ENCODE assay signal across 9 cellular contexts in genomic region chr13:30832845-30833332, GRCh38.
DNase-seq lines count a peak whose midpoint lies in the region; ATAC-seq and TF ChIP-seq lines count a peak whose summit lies in the region.
"Had no signal": no experiment of that assay in that cellular context is flagged by ENCODE, and none has a peak within 500 bp of the region (broad histone marks: within the 10 kb centered on the region; RNA-seq: fewer than 3 reads in every experiment).

No MANE protein-coding gene starts in this region.

- DNase-seq in activated gamma-delta T cell treated with Interleukin-2 at 50 U/mL for 16 hours, result peak; percentile 19
- no peak for DNase-seq in activated gamma-delta T cell (lab: John Stamatoyannopoulos, UW)
- DNase-seq in NCI-H82 treated with DMSO at 0.1 percent for 48 hours (lab: John Stamatoyannopoulos, UW; ENCODE audit: unreplicated experiment), result peak; percentile 59
- DNase-seq in neural progenitor cell (ENCODE audit: low spot score), result peak; percentile 32
- no peak for DNase-seq in OCI-M2 (lab: John Stamatoyannopoulos, UW; ENCODE audit: unreplicated experiment)
- no peak for DNase-seq in NOMO-1 treated with dmso at 0.1 percent for 144 hours (lab: John Stamatoyannopoulos, UW; ENCODE audit: unreplicated experiment)

- no peak overlapping the region for H3K27ac ChIP-seq in neural progenitor cell

- no peaks in the 10 kb centered on the region for H4K20me1 ChIP-seq in neural progenitor cell (ENCODE audit: low read depth)

- no peaks in the 10 kb centered on the region for H3F3A ChIP-seq in neural progenitor cell (ENCODE audit: low read depth)

- H3K4me3 Mint-ChIP-seq in brain (peak overlapping the region in 1 of 5 experiments; percentile 20), neural progenitor cell (peak overlapping the region; percentile 63)
- H3K4me3 Mint-ChIP-seq: B cell had no signal

- H3K27me3 ChIP-seq in neural progenitor cell, result no peaks in the 10 kb centered on the region

- no peaks in the 10 kb centered on the region for H3K36me3 Mint-ChIP-seq in brain
- no peaks in the 10 kb centered on the region for H3K36me3 Mint-ChIP-seq in neural progenitor cell

- no peak for TF ChIP-seq CTCF in brain (conservative IDR thresholded peaks at IDR 0.05)
- TF ChIP-seq CTCF in neural progenitor cell (IDR thresholded peaks at IDR 0.05), result no peak

- H3K27ac Mint-ChIP-seq in brain (peak overlapping the region in 3 of 5 experiments; percentile 54 to 78 (median 73)), neural progenitor cell (peak overlapping the region; percentile 85)
- H3K27ac Mint-ChIP-seq: B cell had no signal

- no peaks in the 10 kb centered on the region for H3K4me1 ChIP-seq in neural progenitor cell

- peaks cover 7% of the 10 kb centered on the region for H3K27me3 Mint-ChIP-seq in brain
- peaks cover 21% of the 10 kb centered on the region for H3K27me3 Mint-ChIP-seq in neural progenitor cell (ENCODE audit: insufficient read depth, low read depth)

- no peaks in the 10 kb centered on the region for H3K36me3 ChIP-seq in neural progenitor cell

- H3K4me2 ChIP-seq in neural progenitor cell, result no peak overlapping the region

- H3K4me1 Mint-ChIP-seq in brain (peaks cover 47% of the 10 kb centered on the region), neural progenitor cell (peaks cover 41% of the 10 kb centered on the region)
- H3K4me1 Mint-ChIP-seq: B cell had no signal

- ATAC-seq in GM18867 (IDR thresholded peaks at IDR 0.05; ENCODE audit: unreplicated experiment), result no peak

- no peak overlapping the region for H3K4me3 ChIP-seq in neural progenitor cell

- no peaks in the 10 kb centered on the region for H3K79me2 ChIP-seq in neural progenitor cell (ENCODE audit: low read depth)

- no peaks in the 10 kb centered on the region for H3K9me3 ChIP-seq in neural progenitor cell (ENCODE audit: low read depth)

- H3K9me3 Mint-ChIP-seq in brain, result peaks cover 0 to 10% (median 5%) of the 10 kb centered on the region in 5 experiments
- H3K9me3 Mint-ChIP-seq in neural progenitor cell, result peaks cover 9% of the 10 kb centered on the region

- no peak overlapping the region for H2AFZ ChIP-seq in neural progenitor cell (replicated peaks)

- H3K9ac ChIP-seq in neural progenitor cell, result no peak overlapping the region

Comparison
In these comparisons a context has a peak if more than half of its experiments do, and no peak if none do; other contexts are left out.
1. DNase-seq: peak in activated gamma-delta T cell treated with Interleukin-2 at 50 U/mL for 16 hours (single experiment), NCI-H82 treated with DMSO at 0.1 percent for 48 hours (single experiment) and neural progenitor cell (single experiment); none in activated gamma-delta T cell (single experiment), OCI-M2 (single experiment) and NOMO-1 treated with dmso at 0.1 percent for 144 hours (single experiment).